13 cellular contexts compared by ENCODE assay signal in genomic region chr3:79167651-79168416, GRCh38.
A peak's percentile ranks its signal among the peaks of the same experiment; 100 is the strongest.
DNase-seq lines count a peak whose midpoint lies in the region; ATAC-seq, FAIRE-seq and TF ChIP-seq lines count a peak whose summit lies in the region.
"Had no signal": no experiment of that assay in that cellular context is flagged by ENCODE, and none has a peak within 500 bp of the region (broad histone marks: within the 10 kb centered on the region; RNA-seq: fewer than 3 reads in every experiment).

No MANE protein-coding gene starts in this region.

- no peak for TF ChIP-seq POLR2A in HepG2 (IDR thresholded peaks at IDR 0.05; ENCODE audit: insufficient read depth in 1 of 2, low read depth in 2 of 2, low read length in 2 of 2)

- H3K9me3 ChIP-seq in AG04450 (ENCODE audit: control insufficient read depth, insufficient read depth, low read length) (no peaks in the 10 kb centered on the region), HepG2 (ENCODE audit: low read length) (no peaks in the 10 kb centered on the region)

- no peak overlapping the region for H2AFZ ChIP-seq in HepG2 (ENCODE audit: low read length)

- H3K27ac Mint-ChIP-seq in activated CD4-positive, alpha-beta memory T cell treated with anti-CD3 and anti-CD28 coated beads for 36 hours: no peak overlapping the region
- H3K27ac Mint-ChIP-seq: activated naive CD8-positive, alpha-beta T cell treated with anti-CD3 and anti-CD28 coated beads for 36 hours; CD4-positive, alpha-beta T cell had no signal

- no peak for TF ChIP-seq RAD21 in HepG2 (CRISPR knock-in tag; IDR thresholded peaks at IDR 0.05)

- H3K27ac ChIP-seq in AG04450 (ENCODE audit: low read depth, low read length) (no peak overlapping the region), HepG2 (ENCODE audit: extremely low read length, insufficient read depth, low read length) (no peak overlapping the region)
- H3K27ac ChIP-seq: SK-N-MC had no signal

- no peaks in the 10 kb centered on the region for H3K4me1 Mint-ChIP-seq in activated CD4-positive, alpha-beta memory T cell treated with anti-CD3 and anti-CD28 coated beads for 36 hours (ENCODE audit: low read depth)
- H3K4me1 Mint-ChIP-seq: activated naive CD8-positive, alpha-beta T cell treated with anti-CD3 and anti-CD28 coated beads for 36 hours had no signal

- peak; percentile 86 for DNase-seq in AG04450 (ENCODE audit: low read depth, low spot score)
- peak; percentile 78 for DNase-seq in HT1080 (ENCODE audit: low read depth)
- peak; percentile 63 for DNase-seq in brain pericyte (ENCODE audit: low read depth, low spot score)
- DNase-seq in HepG2 (ENCODE audit: low spot score): no peak
- no peak for DNase-seq in activated CD4-positive, alpha-beta memory T cell treated with anti-CD3 and anti-CD28 coated beads for 36 hours
- DNase-seq in T-helper 2 cell: no peak
- no peak for DNase-seq in COLO668 (lab: John Stamatoyannopoulos, UW; ENCODE audit: unreplicated experiment)
- DNase-seq: activated CD4-positive, alpha-beta T cell treated with anti-CD3 and anti-CD28 coated beads, Interleukin-2, amount 50 U/mL, for 48 hours; activated naive CD8-positive, alpha-beta T cell treated with anti-CD3 and anti-CD28 coated beads for 36 hours; CD4-positive, alpha-beta T cell; left ventricle myocardium superior had no signal

- H3K36me3 Mint-ChIP-seq in activated CD4-positive, alpha-beta memory T cell treated with anti-CD3 and anti-CD28 coated beads for 36 hours: no peaks in the 10 kb centered on the region
- H3K36me3 Mint-ChIP-seq: activated naive CD8-positive, alpha-beta T cell treated with anti-CD3 and anti-CD28 coated beads for 36 hours had no signal

- no TSS peak for BruUV-seq in HepG2 (replicated peaks; lab: Mats Ljungman, UMichigan)

- H4K20me1 ChIP-seq in HepG2 (ENCODE audit: insufficient read depth, low read length): no peaks in the 10 kb centered on the region

- H3K4me2 ChIP-seq in HepG2 (ENCODE audit: low read depth, low read length): no peak overlapping the region

- H3K9me3 Mint-ChIP-seq in activated CD4-positive, alpha-beta memory T cell treated with anti-CD3 and anti-CD28 coated beads for 36 hours: peaks cover 4% of the 10 kb centered on the region

- H3K4me3 ChIP-seq in AG04450 (ENCODE audit: low read depth, low read length) (no peak overlapping the region), HepG2 (replicated peaks in 1 of 3; ENCODE audit: insufficient read depth in 1 of 3, low read depth in 2 of 3, low read length in 3 of 3) (no peak overlapping the region)
- H3K4me3 ChIP-seq: SK-N-MC had no signal

- H3K27me3 Mint-ChIP-seq in activated CD4-positive, alpha-beta memory T cell treated with anti-CD3 and anti-CD28 coated beads for 36 hours: no peaks in the 10 kb centered on the region
- H3K27me3 Mint-ChIP-seq: activated naive CD8-positive, alpha-beta T cell treated with anti-CD3 and anti-CD28 coated beads for 36 hours; CD4-positive, alpha-beta T cell had no signal

- ATAC-seq in HepG2 (no peak), HG03196 (IDR thresholded peaks at IDR 0.05; ENCODE audit: unreplicated experiment) (no peak)
- ATAC-seq: left ventricle myocardium superior had no signal

- CTCF ChIA-PET in AG04450 (lab: Charles Lee) (interaction anchor here (0.8 to 1.8 kb wide), 2 partner anchors 82 to 193 kb away, joined by 3 to 6 read pairs; no protein-coding TSS in a partner anchor), HepG2 (lab: Yijun Ruan, JAX; ENCODE audit: low intra/inter-chr PET ratio, low total read pairs) (no interaction called here)
- CTCF ChIA-PET in activated CD4-positive, alpha-beta memory T cell treated with anti-CD3 and anti-CD28 coated beads for 36 hours (lab: Charles Lee): no interaction called here

- H3K4me3 Mint-ChIP-seq in activated CD4-positive, alpha-beta memory T cell treated with anti-CD3 and anti-CD28 coated beads for 36 hours: no peak overlapping the region
- H3K4me3 Mint-ChIP-seq: activated naive CD8-positive, alpha-beta T cell treated with anti-CD3 and anti-CD28 coated beads for 36 hours; CD4-positive, alpha-beta T cell had no signal

- no peak for FAIRE-seq in HepG2 (lab: Jason Lieb, UNC)

- no peaks in the 10 kb centered on the region for H3K4me1 ChIP-seq in HepG2 (ENCODE audit: insufficient read depth, low read length)

- no peaks in the 10 kb centered on the region for H3K79me2 ChIP-seq in HepG2 (ENCODE audit: insufficient read depth, low read length)

- H3K27me3 ChIP-seq in AG04450 (ENCODE audit: control insufficient read depth, insufficient read depth, low read length) (no peaks in the 10 kb centered on the region), HepG2 (ENCODE audit: control insufficient read depth in 1 of 2, insufficient read depth in 2 of 2, low read length in 2 of 2) (no peaks in the 10 kb centered on the region)

- TF ChIP-seq CTCF in AG04450 (IDR thresholded peaks at IDR 0.05; ENCODE audit: low read depth, low read length) (no peak), HepG2 (CRISPR knock-in tag; IDR thresholded peaks at IDR 0.05) (no peak)

- H3K36me3 ChIP-seq in HepG2 (replicated peaks in 1 of 2; ENCODE audit: control insufficient read depth in 1 of 2, insufficient read depth in 2 of 2, low read length in 2 of 2): no peaks in the 10 kb centered on the region

- H3K9ac ChIP-seq in HepG2 (ENCODE audit: insufficient read depth, low read depth, low read length): no peak overlapping the region

- TF ChIP-seq EP300 in HepG2 (IDR thresholded peaks at IDR 0.05; ENCODE audit: low read depth in 2 of 2, low read length in 2 of 2) (no peak), HepG2 (CRISPR knock-in tag; IDR thresholded peaks at IDR 0.05; ENCODE audit: borderline replicate concordance) (no peak)

- intact Hi-C loops in HepG2 (cut with micrococcal nuclease; ENCODE audit: unreplicated experiment): no loop called here
- intact Hi-C loops in activated CD4-positive, alpha-beta memory T cell treated with anti-CD3 and anti-CD28 coated beads for 36 hours (cut with micrococcal nuclease): no loop called here

- POLR2A ChIA-PET in AG04450 (lab: Yijun Ruan, JAX): interaction anchor here (1.0 kb wide), 1 partner anchor 11 kb away, joined by 4 read pairs; no protein-coding TSS in a partner anchor
- POLR2A ChIA-PET in HepG2 (lab: Yijun Ruan, JAX): no interaction called here
- POLR2A ChIA-PET in activated CD4-positive, alpha-beta memory T cell treated with anti-CD3 and anti-CD28 coated beads for 36 hours (lab: Charles Lee): no interaction called here

- in situ Hi-C loops in HepG2 (cut with HindIII; ENCODE audit: extremely low pct_ligation_motif_present, low pct_unique_long_range_greater_than_20kb): no loop called here

- WGBS in HepG2 (ENCODE audit: low lambda C conversion rate): 48% methylated on average over 5 of the region's 5 CpGs

TF ChIP-seq in HepG2, 621 proteins besides CTCF, POLR2A, EP300 and RAD21:
- TF ChIP-seq ZNF281 (CRISPR knock-in tag; IDR thresholded peaks at IDR 0.05; ENCODE audit: borderline replicate concordance): no peak
- peak in 1 of 2 experiments; percentile 54; a peak in 2 of 4 replicates for TF ChIP-seq MAFK (conservative IDR thresholded peaks at IDR 0.05 in 1 of 2, IDR thresholded peaks at IDR 0.05 in 1 of 2; ENCODE audit: low read length in 2 of 2)
- TF ChIP-seq MAFF (IDR thresholded peaks at IDR 0.05; ENCODE audit: low read depth, low read length): 0 out of 2 replicates have a peak, but pooled peaks have one; percentile 9

Comparison
In these comparisons a context has a peak if more than half of its experiments do, and no peak if none do; other contexts are left out.
1. DNase-seq: peak in AG04450 (single experiment), HT1080 (single experiment) and brain pericyte (single experiment); none in HepG2 (single experiment), activated CD4-positive, alpha-beta memory T cell treated with anti-CD3 and anti-CD28 coated beads for 36 hours (single experiment), T-helper 2 cell (0 of 5) and COLO668 (single experiment).